ENCODE assay signal across 30 cellular contexts in the genomic region with DNA sequence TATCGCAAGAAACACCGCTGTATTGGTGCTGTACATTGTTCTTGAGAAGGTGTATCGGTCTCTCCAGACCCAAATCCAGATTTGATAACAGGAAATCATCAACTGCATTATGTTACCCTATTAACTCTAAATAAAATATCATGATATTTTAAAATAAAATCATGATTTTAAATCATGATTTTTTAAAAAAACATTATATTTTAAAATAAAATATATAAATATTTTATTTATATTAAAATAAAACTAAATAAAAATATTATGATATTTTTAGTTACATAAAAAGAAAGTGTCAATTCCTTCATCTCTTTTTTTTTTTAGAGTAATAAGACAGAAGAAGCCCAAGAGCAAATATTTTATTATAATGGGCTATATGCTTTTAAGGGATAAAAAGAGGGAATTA. TPM values are rescaled to one million over a fixed set of nuclear protein-coding genes. Genes with fewer than 3 reads are reported as not detected.
"Had no signal": no experiment of that assay in that cellular context is flagged by ENCODE, and none has a peak within 500 bp of the region (broad histone marks: within the 10 kb centered on the region; RNA-seq: fewer than 3 reads in every experiment).

No MANE protein-coding gene starts in this region.

- H3K4me3 ChIP-seq: left ventricle myocardium inferior, lung, neural progenitor cell, right atrium auricular region, right lobe of liver, suprapubic skin, thoracic aorta, tibial artery, upper lobe of right lung had no signal

- H3K9me3 ChIP-seq: left ventricle myocardium inferior, neutrophil, right atrium auricular region, right lobe of liver, suprapubic skin, thoracic aorta, tibial artery, upper lobe of right lung had no signal

- H3K36me3 ChIP-seq: left ventricle myocardium inferior, neural progenitor cell, neutrophil, right atrium auricular region, right lobe of liver, suprapubic skin, thoracic aorta, tibial artery, upper lobe of right lung had no signal

- FAIRE-seq: islet of Langerhans, urothelium cell line had no signal

- H3K4me1 ChIP-seq: left ventricle myocardium inferior, neural progenitor cell, right atrium auricular region, right lobe of liver, suprapubic skin, tibial artery, upper lobe of right lung had no signal

- H3K27ac ChIP-seq: left ventricle myocardium inferior, neural progenitor cell, neutrophil, right atrium auricular region, right lobe of liver, suprapubic skin, thoracic aorta, tibial artery, upper lobe of right lung had no signal

- ATAC-seq: natural killer cell; right lobe of liver; stimulated activated naive B cell treated with anti-CD40 and anti-IgM and Interleukin-4, amounts not matched to agents 10 μg/mL and 1 μg/mL and 100 μg/mL, for 72 hours; upper lobe of right lung had no signal

- DNase-seq: hypothalamus; immature natural killer cell; left ventricle myocardium inferior; mesendoderm; naive B cell; natural killer cell; nephron progenitor cell; occipital lobe; right lobe of liver; stimulated activated CD4-positive, alpha-beta T cell treated with anti-CD3 and anti-CD28 coated beads, Interleukin-12 subunit alpha, Interleukin-12 subunit beta, amount 100 ng/mL, for 4 hours; stimulated activated CD4-positive, alpha-beta T cell treated with anti-CD3 and anti-CD28 coated beads, Interleukin-15, amount 100 ng/mL, for 24 hours; stimulated activated CD4-positive, alpha-beta T cell treated with anti-CD3 and anti-CD28 coated beads, Interleukin-2, amount 100 ng/mL, for 24 hours; stimulated activated CD4-positive, alpha-beta T cell treated with anti-CD3 and anti-CD28 coated beads, Interleukin-4, amount 100 ng/mL, for 1 hour; stimulated activated naive B cell treated with anti-CD40 and anti-IgM and Interleukin-4, amounts not matched to agents 10 μg/mL and 1 μg/mL and 100 μg/mL, for 72 hours; tibial artery; upper lobe of right lung had no signal

- H3K27me3 ChIP-seq: neural progenitor cell, right atrium auricular region, right lobe of liver, tibial artery had no signal

RNA-seq across cellular contexts. Expression of gene RBMXL2, which starts 27.6 kb away (rescaled TPM):
- total RNA-seq: left ventricle myocardium inferior, lower leg skin, mononuclear cell, natural killer cell, occipital lobe, osteocyte, renal cortical epithelial cell, right atrium auricular region, right lobe of liver, skeletal muscle tissue, subcutaneous adipose tissue, suprapubic skin, thoracic aorta, upper lobe of right lung had no signal
- polyA plus RNA-seq: immature natural killer cell, lung had no signal
